In the genomic region with DNA sequence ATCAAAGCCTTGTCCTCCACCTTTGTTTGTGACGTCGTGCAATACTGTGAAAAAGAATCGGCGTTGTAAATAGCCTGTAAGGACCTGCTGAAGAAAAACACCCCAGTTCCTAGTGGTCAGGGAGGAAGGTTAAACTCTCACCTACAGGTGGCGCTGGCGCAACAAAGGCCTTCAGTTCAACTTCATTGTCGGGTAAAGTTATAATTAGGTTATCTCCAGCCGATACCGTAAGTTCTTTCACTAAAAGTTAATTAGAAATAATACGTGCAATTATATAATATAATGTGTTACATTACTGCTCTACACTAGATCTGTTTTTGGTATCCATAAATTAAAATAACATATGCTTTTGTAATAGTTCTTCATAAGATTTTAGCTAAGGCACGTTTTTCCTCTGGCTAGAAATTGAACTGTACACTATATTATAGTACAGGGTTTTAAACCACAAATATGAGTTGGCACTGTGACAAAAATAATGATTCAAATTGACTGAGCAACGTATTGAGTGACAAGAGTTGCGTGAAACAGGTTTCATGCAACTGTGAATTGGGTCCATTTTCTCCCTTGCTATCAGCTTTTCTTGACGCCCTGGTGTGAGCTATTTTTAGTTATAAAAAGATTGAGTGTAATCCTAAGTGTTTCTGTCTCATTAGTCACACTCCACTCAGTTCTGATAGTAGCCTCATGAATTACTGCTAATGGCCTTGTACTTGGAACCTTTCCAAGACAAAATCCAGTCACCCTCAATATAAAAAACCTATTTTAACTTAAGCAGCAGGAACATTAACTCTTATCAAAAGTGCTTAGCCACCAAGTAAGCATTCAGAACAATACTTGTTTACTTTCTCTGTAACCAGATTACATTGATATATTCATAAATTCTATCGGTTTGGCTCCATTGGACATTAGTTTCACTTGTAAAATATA, we compare ENCODE assay signal across 8 cellular contexts.
DNase-seq lines count a peak whose midpoint lies in the region; ATAC-seq, FAIRE-seq and TF ChIP-seq lines count a peak whose summit lies in the region.

No MANE protein-coding gene starts in this region.

- no peak overlapping the region for H3K9ac ChIP-seq in MM.1S (ENCODE audit: low read length)

- TF ChIP-seq CTCF in MM.1S (IDR thresholded peaks at IDR 0.05; ENCODE audit: low read length) = peak; percentile 86
- peak; percentile 87 for TF ChIP-seq CTCF in RWPE2 (IDR thresholded peaks at IDR 0.05; ENCODE audit: poor library complexity, severe bottlenecking)
- TF ChIP-seq CTCF in gastroesophageal sphincter (IDR thresholded peaks at IDR 0.05) = peak; percentile 66 to 77 (median 72)
- TF ChIP-seq CTCF in pancreas (IDR thresholded peaks at IDR 0.05) = peak; percentile 47 to 73 (median 68)
- peak; percentile 80 to 87 (median 85) for TF ChIP-seq CTCF in transverse colon (IDR thresholded peaks at IDR 0.05)

- TF ChIP-seq EP300 in gastroesophageal sphincter (IDR thresholded peaks at IDR 0.05) (no peak), transverse colon (IDR thresholded peaks at IDR 0.05; ENCODE audit: low read depth) (no peak)

- no peaks in the 10 kb centered on the region for H3K4me1 ChIP-seq in CD4-positive, alpha-beta memory T cell (ENCODE audit: insufficient read depth, low read length)
- no peaks in the 10 kb centered on the region for H3K4me1 ChIP-seq in MM.1S (ENCODE audit: low read length)
- H3K4me1 ChIP-seq in RWPE2 (ENCODE audit: insufficient read depth, poor library complexity, severe bottlenecking) = no peaks in the 10 kb centered on the region
- peaks cover 0 to 12% (median 9%) of the 10 kb centered on the region in 3 donors for H3K4me1 ChIP-seq in gastroesophageal sphincter
- H3K4me1 ChIP-seq in pancreas = peaks cover 0 to 5% (median 5%) of the 10 kb centered on the region in 3 donors
- peaks cover 0 to 10% (median 5%) of the 10 kb centered on the region in 4 donors for H3K4me1 ChIP-seq in transverse colon

- no peaks in the 10 kb centered on the region for H3K9me3 ChIP-seq in CD4-positive, alpha-beta memory T cell (ENCODE audit: control insufficient read depth in 1 of 2, low read length in 2 of 2)
- H3K9me3 ChIP-seq in MM.1S (replicated peaks; ENCODE audit: insufficient read depth, low read length) (no peaks in the 10 kb centered on the region), RWPE2 (ENCODE audit: severe bottlenecking) (no peaks in the 10 kb centered on the region), gastroesophageal sphincter (no peaks in the 10 kb centered on the region), pancreas (no peaks in the 10 kb centered on the region), transverse colon (no peaks in the 10 kb centered on the region)

- H2AFZ ChIP-seq in MM.1S (ENCODE audit: low read length) = 0 out of 2 replicates have a peak overlapping the region, but pooled peaks have one; percentile 35

- H4K20me1 ChIP-seq in MM.1S (ENCODE audit: insufficient read depth, low read length) = no peaks in the 10 kb centered on the region

- CTCF ChIA-PET in CD4-positive, alpha-beta memory T cell (lab: Charles Lee; ENCODE audit: partially characterized antibody) = interaction anchor here (0.5 to 11.6 kb wide), 21 partner anchors 8 to 434 kb away, joined by 3 to 185 read pairs (median 4); partner anchors contain the start of genes ACOT13, GMNN and TDP2

- peak overlapping the region in 1 of 7 donors; percentile 2 for H3K27ac Mint-ChIP-seq in CD4-positive, alpha-beta memory T cell

- TF ChIP-seq POLR2A in gastroesophageal sphincter (IDR thresholded peaks at IDR 0.05) (no peak), transverse colon (IDR thresholded peaks at IDR 0.05) (no peak)

- no peaks in the 10 kb centered on the region for H3K36me3 ChIP-seq in CD4-positive, alpha-beta memory T cell (ENCODE audit: insufficient read depth, low read length)
- no peaks in the 10 kb centered on the region for H3K36me3 ChIP-seq in MM.1S (replicated peaks; ENCODE audit: insufficient read depth, low read length)
- no peaks in the 10 kb centered on the region for H3K36me3 ChIP-seq in RWPE2 (ENCODE audit: low read depth)
- no peaks in the 10 kb centered on the region for H3K36me3 ChIP-seq in gastroesophageal sphincter
- no peaks in the 10 kb centered on the region for H3K36me3 ChIP-seq in pancreas
- no peaks in the 10 kb centered on the region for H3K36me3 ChIP-seq in transverse colon

- H3K4me3 Mint-ChIP-seq in CD4-positive, alpha-beta memory T cell = peak overlapping the region in 2 of 8 donors; percentile 2 to 32

- peaks cover 2 to 8% of the 10 kb centered on the region in 2 donors for H3K27me3 Mint-ChIP-seq in CD4-positive, alpha-beta memory T cell

- peaks cover 0 to 3% (median under 1%) of the 10 kb centered on the region in 4 donors for H3K4me1 Mint-ChIP-seq in CD4-positive, alpha-beta memory T cell

- no peak overlapping the region for H3K27ac ChIP-seq in CD4-positive, alpha-beta memory T cell (ENCODE audit: low read depth, low read length)
- H3K27ac ChIP-seq in MM.1S (ENCODE audit: low read length) (no peak overlapping the region), RWPE2 (ENCODE audit: poor library complexity, severe bottlenecking) (no peak overlapping the region), gastroesophageal sphincter (no peak overlapping the region), pancreas (peak overlapping the region in 1 of 4 donors; percentile 46), transverse colon (no peak overlapping the region)

- ATAC-seq in GM21515 (IDR thresholded peaks at IDR 0.05; ENCODE audit: unreplicated experiment) (peak; percentile 71), RWPE2 (ENCODE audit: low read depth) (peak; percentile 56), gastroesophageal sphincter (peak; percentile 72), pancreas (peak; percentile 80 to 92 (median 88))

- intact Hi-C loops in CD4-positive, alpha-beta memory T cell (cut with micrococcal nuclease) = loop anchor here (1.0 kb wide), 2 partner anchors 112 to 152 kb away; no protein-coding TSS in a partner anchor
- intact Hi-C loops in pancreas (cut with DNase I) = loop anchor here in 2 of 3 donors (5.0 to 10.0 kb wide), 4 partner anchors 109 to 184 kb away; no protein-coding TSS in a partner anchor
- intact Hi-C loops in transverse colon (cut with DNase I; ENCODE audit: low total_unique reads) = loop anchor here (10.0 kb wide), 1 partner anchor 181 kb away; no protein-coding TSS in a partner anchor

- H3K36me3 Mint-ChIP-seq in CD4-positive, alpha-beta memory T cell = no peaks in the 10 kb centered on the region

- H3K27me3 ChIP-seq in CD4-positive, alpha-beta memory T cell (ENCODE audit: insufficient read depth, low read length) = no peaks in the 10 kb centered on the region
- no peaks in the 10 kb centered on the region for H3K27me3 ChIP-seq in MM.1S (replicated peaks; ENCODE audit: insufficient read depth, low read length)
- H3K27me3 ChIP-seq in RWPE2 (ENCODE audit: insufficient read depth, poor library complexity, severe bottlenecking) = no peaks in the 10 kb centered on the region
- H3K27me3 ChIP-seq in gastroesophageal sphincter = no peaks in the 10 kb centered on the region
- no peaks in the 10 kb centered on the region for H3K27me3 ChIP-seq in pancreas
- H3K27me3 ChIP-seq in transverse colon = no peaks in the 10 kb centered on the region

- FAIRE-seq in pancreas (lab: Jason Lieb, UNC) = peak; percentile 96

- WGBS in gastroesophageal sphincter (ENCODE audit: low coverage in 1 of 2), 2 donors = 9 to 10% methylated on average over 13 to 15 of the region's 15 CpGs
- 4 to 8% methylated on average over 15 of the region's 15 CpGs for WGBS in pancreas, 2 donors
- 12 to 18% methylated on average over 14 to 15 of the region's 15 CpGs for WGBS in transverse colon (ENCODE audit: low coverage in 1 of 2), 2 donors

- H3F3A ChIP-seq in MM.1S (ENCODE audit: insufficient read depth, low read length) = no peaks in the 10 kb centered on the region

- no peaks in the 10 kb centered on the region for H3K9me2 ChIP-seq in MM.1S (replicated peaks; ENCODE audit: insufficient read depth, low read length)

- H3K4me3 ChIP-seq in CD4-positive, alpha-beta memory T cell (ENCODE audit: low read length in 2 of 2) = no peak overlapping the region
- H3K4me3 ChIP-seq in MM.1S (ENCODE audit: low read length) (no peak overlapping the region), RWPE2 (ENCODE audit: severe bottlenecking) (no peak overlapping the region), gastroesophageal sphincter (no peak overlapping the region), pancreas (no peak overlapping the region), transverse colon (no peak overlapping the region)

- in situ Hi-C loops in transverse colon (cut with MboI; ENCODE audit: low pct_ligation_motif_present in 1 of 4, low pct_unique_long_range_greater_than_20kb in 1 of 4, low sequenced_read_pairs in 3 of 4) = loop anchor here (5.0 to 25.0 kb wide), 5 partner anchors 109 to 184 kb away; partner anchors contain the start of gene GMNN (in 1 of the 4)

- POLR2A ChIA-PET in CD4-positive, alpha-beta memory T cell (lab: Charles Lee; ENCODE audit: partially characterized antibody) = interaction anchor here (1.2 kb wide), 1 partner anchor 83 kb away, joined by 3 read pairs; the partner anchor contains the start of genes ACOT13 and TDP2

- peak overlapping the region; percentile 42; the same call in 1 of the 2 replicates for H3K4me2 ChIP-seq in MM.1S (ENCODE audit: low read depth, low read length)

- H3K79me2 ChIP-seq in MM.1S (ENCODE audit: low read length) = no peaks in the 10 kb centered on the region

- H3K9me3 Mint-ChIP-seq in CD4-positive, alpha-beta memory T cell = no peaks in the 10 kb centered on the region

- DNase-seq in CD4-positive, alpha-beta memory T cell = peak; percentile 54 to 62 (median 55)
- DNase-seq in MM.1S = peak; percentile 72
- DNase-seq in RWPE2 (ENCODE audit: low spot score) = no peak
- DNase-seq in activated effector memory CD4-positive, alpha-beta T cell treated with Interleukin-2 at 50 U/mL for 16 hours = peak; percentile 41
- peak; percentile 64 to 87 (median 70) for DNase-seq in pancreas
- DNase-seq in transverse colon = peak; percentile 86
